ENCODE assay signal across 15 cellular contexts in genomic region chr22:48222742-48223487, GRCh38.
"Had no signal": no experiment of that assay in that cellular context is flagged by ENCODE, and none has a peak within 500 bp of the region (broad histone marks: within the 10 kb centered on the region; RNA-seq: fewer than 3 reads in every experiment).

No MANE protein-coding gene starts in this region.

- H3K9me3 ChIP-seq: psoas muscle, sigmoid colon, tibial artery, upper lobe of right lung, vagina had no signal

- H3K4me3 ChIP-seq: gastroesophageal sphincter, psoas muscle, sigmoid colon, skin epidermis, tibial artery, upper lobe of right lung, vagina had no signal

- ATAC-seq: esophagus mucosa, gastroesophageal sphincter, psoas muscle, upper lobe of right lung had no signal

- H3K4me1 ChIP-seq: gastroesophageal sphincter, psoas muscle, sigmoid colon, tibial artery, upper lobe of right lung, vagina had no signal

- H3K27ac ChIP-seq: gastroesophageal sphincter, psoas muscle, sigmoid colon, skin epidermis, tibial artery, upper lobe of right lung, vagina had no signal

- H3K27me3 ChIP-seq: sigmoid colon, tibial artery, upper lobe of right lung, vagina had no signal

- DNase-seq: cortex of kidney; effector memory CD4-positive, alpha-beta T cell; glutamatergic neuron; kidney glomerular epithelial cell; psoas muscle; retina; sigmoid colon; stimulated activated CD4-positive, alpha-beta T cell treated with anti-CD3 and anti-CD28 coated beads, Interleukin-12 subunit alpha, Interleukin-12 subunit beta, amount 100 ng/mL, for 4 hours; stimulated activated naive CD4-positive, alpha-beta T cell; tibial artery; upper lobe of right lung had no signal

- H3K36me3 ChIP-seq: gastroesophageal sphincter, sigmoid colon, tibial artery, upper lobe of right lung, vagina had no signal
